Comparison of ENCODE assay signal across 8 cellular contexts in the genomic region with DNA sequence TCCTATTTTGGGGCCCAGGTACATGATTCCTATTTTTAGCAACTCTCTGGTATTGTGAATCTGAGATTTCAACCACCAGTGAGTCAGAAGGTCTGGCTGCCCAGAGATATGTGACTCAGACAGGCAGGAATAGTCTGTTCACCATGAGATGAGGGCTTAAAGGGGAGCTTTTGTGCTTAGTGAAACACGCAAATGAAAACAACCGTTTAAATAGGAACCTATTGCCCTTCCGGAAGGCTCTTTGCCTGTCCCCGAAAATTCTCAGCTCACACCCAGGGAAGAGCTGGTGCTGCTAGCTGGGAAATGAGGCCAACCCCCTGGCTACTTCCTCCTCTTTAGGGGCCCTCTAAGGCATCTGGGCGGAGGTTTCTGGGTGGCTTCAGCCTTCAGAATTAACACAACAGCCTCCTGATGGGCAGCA.
DNase-seq lines count a peak whose midpoint lies in the region; ATAC-seq and TF ChIP-seq lines count a peak whose summit lies in the region.

No MANE protein-coding gene starts in this region.

- 24 to 26% methylated on average over 5 of the region's 5 CpGs for WGBS in gastroesophageal sphincter (ENCODE audit: low coverage in 1 of 2), 2 donors

- H3K9me3 Mint-ChIP-seq in T-helper 2 cell treated with Interferon-gamma antibody and Interleukin-4, amounts not matched to agents 5 μg/mL and 100 μg/mL, for 36 hours, result no peaks in the 10 kb centered on the region
- H3K9me3 Mint-ChIP-seq in stimulated activated naive CD8-positive, alpha-beta T cell treated with anti-CD3 and anti-CD28 coated beads, Interleukin-15, amount 100 ng/mL, for 72 hours, result no peaks in the 10 kb centered on the region

- no peak overlapping the region for H3K4me3 Mint-ChIP-seq in T-helper 2 cell treated with Interferon-gamma antibody and Interleukin-4, amounts not matched to agents 5 μg/mL and 100 μg/mL, for 36 hours
- no peak overlapping the region for H3K4me3 Mint-ChIP-seq in stimulated activated naive CD8-positive, alpha-beta T cell treated with anti-CD3 and anti-CD28 coated beads, Interleukin-15, amount 100 ng/mL, for 72 hours

- TF ChIP-seq POLR2A in gastroesophageal sphincter (IDR thresholded peaks at IDR 0.05), result no peak

- peak overlapping the region; percentile 41 to 89 (median 88) for H3K27ac ChIP-seq in gastroesophageal sphincter

- H3K4me3 ChIP-seq in gastroesophageal sphincter, result no peak overlapping the region

- H3K9me3 ChIP-seq in gastroesophageal sphincter, result no peaks in the 10 kb centered on the region

- TF ChIP-seq CTCF in gastroesophageal sphincter (IDR thresholded peaks at IDR 0.05), result no peak

- no peaks in the 10 kb centered on the region for H3K36me3 Mint-ChIP-seq in T-helper 2 cell treated with Interferon-gamma antibody and Interleukin-4, amounts not matched to agents 5 μg/mL and 100 μg/mL, for 36 hours (ENCODE audit: low read depth)

- no peak for TF ChIP-seq EP300 in gastroesophageal sphincter (IDR thresholded peaks at IDR 0.05)

- peak; percentile 9 for DNase-seq in T-helper 2 cell treated with Interferon-gamma antibody and Interleukin-4, amounts not matched to agents 5 μg/mL and 100 μg/mL, for 36 hours (ENCODE audit: low spot score)
- DNase-seq in T-helper 2 cell, result no peak
- peak; percentile 18 for DNase-seq in SIG-M5 (lab: John Stamatoyannopoulos, UW)
- no peak for DNase-seq in stimulated activated naive CD8-positive, alpha-beta T cell treated with anti-CD3 and anti-CD28 coated beads, Interleukin-15, amount 100 ng/mL, for 72 hours
- no peak for DNase-seq in stimulated activated CD4-positive, alpha-beta T cell treated with anti-CD3 and anti-CD28 coated beads, Interleukin-4, amount 100 ng/mL, for 24 hours

- H3K27me3 Mint-ChIP-seq in T-helper 2 cell treated with Interferon-gamma antibody and Interleukin-4, amounts not matched to agents 5 μg/mL and 100 μg/mL, for 36 hours (ENCODE audit: low read depth), result peaks cover 10% of the 10 kb centered on the region
- peaks cover 9% of the 10 kb centered on the region for H3K27me3 Mint-ChIP-seq in stimulated activated naive CD8-positive, alpha-beta T cell treated with anti-CD3 and anti-CD28 coated beads, Interleukin-15, amount 100 ng/mL, for 72 hours

- H3K36me3 ChIP-seq in gastroesophageal sphincter, result no peaks in the 10 kb centered on the region

- H3K27me3 ChIP-seq in gastroesophageal sphincter, result no peaks in the 10 kb centered on the region

- H3K4me1 Mint-ChIP-seq in T-helper 2 cell treated with Interferon-gamma antibody and Interleukin-4, amounts not matched to agents 5 μg/mL and 100 μg/mL, for 36 hours (ENCODE audit: low read depth), result no peaks in the 10 kb centered on the region
- peaks cover 13% of the 10 kb centered on the region for H3K4me1 Mint-ChIP-seq in stimulated activated naive CD8-positive, alpha-beta T cell treated with anti-CD3 and anti-CD28 coated beads, Interleukin-15, amount 100 ng/mL, for 72 hours

- H3K4me1 ChIP-seq in gastroesophageal sphincter, result peaks cover 6 to 76% (median 10%) of the 10 kb centered on the region in 3 donors

- ATAC-seq in HG03039 (IDR thresholded peaks at IDR 0.05; ENCODE audit: unreplicated experiment) (peak; percentile 85), gastroesophageal sphincter (peak; percentile 84), GM19324 (IDR thresholded peaks at IDR 0.05; ENCODE audit: low FRiP score, unreplicated experiment) (no peak)
- ATAC-seq in stimulated activated naive CD8-positive, alpha-beta T cell treated with anti-CD3 and anti-CD28 coated beads, Interleukin-15, amount 100 ng/mL, for 72 hours, result peak; percentile 60

- no peak overlapping the region for H3K27ac Mint-ChIP-seq in T-helper 2 cell treated with Interferon-gamma antibody and Interleukin-4, amounts not matched to agents 5 μg/mL and 100 μg/mL, for 36 hours
- H3K27ac Mint-ChIP-seq in stimulated activated naive CD8-positive, alpha-beta T cell treated with anti-CD3 and anti-CD28 coated beads, Interleukin-15, amount 100 ng/mL, for 72 hours, result no peak overlapping the region

Comparison
In these comparisons a context has a peak if more than half of its experiments do, and no peak if none do; other contexts are left out.
1. DNase-seq: peak in T-helper 2 cell treated with Interferon-gamma antibody and Interleukin-4, amounts not matched to agents 5 μg/mL and 100 μg/mL, for 36 hours (single experiment) and SIG-M5 (single experiment); none in T-helper 2 cell (0 of 5), stimulated activated naive CD8-positive, alpha-beta T cell treated with anti-CD3 and anti-CD28 coated beads, Interleukin-15, amount 100 ng/mL, for 72 hours (0 of 2) and stimulated activated CD4-positive, alpha-beta T cell treated with anti-CD3 and anti-CD28 coated beads, Interleukin-4, amount 100 ng/mL, for 24 hours (single experiment).